ENCODE assay signal across 31 cellular contexts in genomic region chr7:129667116-129667515, GRCh38.
"Had no signal": no experiment of that assay in that cellular context is flagged by ENCODE, and none has a peak within 500 bp of the region (broad histone marks: within the 10 kb centered on the region; RNA-seq: fewer than 3 reads in every experiment).

No MANE protein-coding gene starts in this region.

- H3K27me3 Mint-ChIP-seq: activated CD4-positive, alpha-beta memory T cell treated with anti-CD3 and anti-CD28 coated beads for 36 hours; activated CD4-positive, alpha-beta T cell treated with anti-CD3 and anti-CD28 coated beads for 36 hours; activated CD4-positive, alpha-beta T cell treated with anti-CD3 and anti-CD28 coated beads, Interleukin-2, amount 10 ng/mL, durations not matched to agents 24 days and 14 days; activated CD8-positive, alpha-beta memory T cell treated with anti-CD3 and anti-CD28 coated beads, Interleukin-2, amount 10 ng/mL, durations not matched to agents 7 days and 5 days; activated naive CD4-positive, alpha-beta T cell treated with anti-CD3 and anti-CD28 coated beads, Interleukin-2, amount 50 U/mL, for 24 hours; activated naive CD8-positive, alpha-beta T cell treated with anti-CD3 and anti-CD28 coated beads for 36 hours; activated naive CD8-positive, alpha-beta T cell treated with anti-CD3 and anti-CD28 coated beads, Interleukin-2, amount 50 U/mL, for 24 hours; brain; central memory CD8-positive, alpha-beta T cell; dendritic cell treated with granulocyte-macrophage colony-stimulating factor and Interleukin-4, amounts not matched to agents 40 ng/mL and 50 ng/mL, for 4 days had no signal

- DNase-seq: activated CD4-positive, alpha-beta memory T cell treated with anti-CD3 and anti-CD28 coated beads for 36 hours; activated CD4-positive, alpha-beta T cell treated with anti-CD3 and anti-CD28 coated beads for 36 hours; activated CD4-positive, alpha-beta T cell treated with anti-CD3 and anti-CD28 coated beads, Interleukin-2, amount 10 ng/mL, durations not matched to agents 24 days and 14 days; activated CD4-positive, CD25-positive, alpha-beta regulatory T cell; activated CD4-positive, CD25-positive, alpha-beta regulatory T cell treated with anti-CD3 and anti-CD28 coated beads, Interleukin-2, amount 50 U/mL, for 72 hours; activated CD8-positive, alpha-beta memory T cell treated with anti-CD3 and anti-CD28 coated beads, Interleukin-2, amount 10 ng/mL, durations not matched to agents 7 days and 5 days; activated CD8-positive, alpha-beta memory T cell treated with anti-CD3 and anti-CD28 coated beads, Interleukin-2, amount 50 U/mL, for 4 hours; activated CD8-positive, alpha-beta T cell treated with anti-CD3 and anti-CD28 coated beads, Interleukin-2, amount 10 ng/mL, durations not matched to agents 7 days and 5 days; activated effector memory CD4-positive, alpha-beta T cell treated with anti-CD3 and anti-CD28 coated beads, Interleukin-2, amount 50 U/mL, for 16 hours; activated naive CD4-positive, alpha-beta T cell treated with anti-CD3 and anti-CD28 coated beads for 36 hours; activated naive CD8-positive, alpha-beta T cell treated with anti-CD3 and anti-CD28 coated beads for 36 hours; activated naive CD8-positive, alpha-beta T cell treated with anti-CD3 and anti-CD28 coated beads, Interleukin-2, amount 50 U/mL, for 24 hours; activated T-cell treated with anti-CD3 and anti-CD28 coated beads, Interleukin-2, amount 50 U/mL, for 1 hour; activated T-cell treated with anti-CD3 and anti-CD28 coated beads, Interleukin-2, amount 50 U/mL, for 48 hours; adrenal gland; amygdala; aorta; dorsolateral prefrontal cortex; effector memory CD4-positive, alpha-beta T cell; endodermal cell; head of caudate nucleus; T-helper 2 cell had no signal

- H3K9me3 ChIP-seq: adrenal gland, breast epithelium had no signal

- H3K27me3 ChIP-seq: adrenal gland, breast epithelium, cardiac muscle cell, dorsolateral prefrontal cortex had no signal

- H3K4me1 Mint-ChIP-seq: activated CD8-positive, alpha-beta memory T cell treated with anti-CD3 and anti-CD28 coated beads, Interleukin-2, amount 10 ng/mL, durations not matched to agents 7 days and 5 days; endodermal cell had no signal

- H3K27ac Mint-ChIP-seq: activated CD4-positive, alpha-beta memory T cell treated with anti-CD3 and anti-CD28 coated beads for 36 hours; activated CD4-positive, alpha-beta T cell treated with anti-CD3 and anti-CD28 coated beads for 36 hours; activated CD4-positive, alpha-beta T cell treated with anti-CD3 and anti-CD28 coated beads, Interleukin-2, amount 10 ng/mL, durations not matched to agents 24 days and 14 days; activated CD8-positive, alpha-beta memory T cell treated with anti-CD3 and anti-CD28 coated beads, Interleukin-2, amount 10 ng/mL, durations not matched to agents 7 days and 5 days; activated CD8-positive, alpha-beta T cell treated with anti-CD3 and anti-CD28 coated beads, Interleukin-2, amount 10 ng/mL, durations not matched to agents 7 days and 5 days; activated naive CD4-positive, alpha-beta T cell treated with anti-CD3 and anti-CD28 coated beads for 36 hours; activated naive CD4-positive, alpha-beta T cell treated with anti-CD3 and anti-CD28 coated beads, Interleukin-2, amount 50 U/mL, for 24 hours; activated naive CD8-positive, alpha-beta T cell treated with anti-CD3 and anti-CD28 coated beads for 36 hours; activated naive CD8-positive, alpha-beta T cell treated with anti-CD3 and anti-CD28 coated beads, Interleukin-2, amount 50 U/mL, for 24 hours; activated T-helper 1 cell treated with anti-CD3 and anti-CD28 coated beads, Interleukin-12 subunit alpha, Interleukin-12 subunit beta, Interleukin-2, Interleukin-4 antibody, amounts not matched to agents 30 ng/mL and 10 ng/mL and 1 ng/mL, durations not matched to agents 14 hours and 24 hours and 36 hours; activated T-helper 2 cell treated with anti-CD3 and anti-CD28 coated beads, Interferon-gamma antibody, Interleukin-2, Interleukin-4, amounts not matched to agents 10 μg/mL and 5 μg/mL and 100 μg/mL, durations not matched to agents 14 hours and 24 hours and 36 hours; brain; dendritic cell treated with granulocyte-macrophage colony-stimulating factor and Interleukin-4, amounts not matched to agents 40 ng/mL and 50 ng/mL, for 4 days; endodermal cell had no signal

- H3K27ac ChIP-seq: adrenal gland, breast epithelium, cardiac muscle cell, coronary artery, dorsolateral prefrontal cortex had no signal

- H3K4me3 ChIP-seq: adrenal gland, breast epithelium, cardiac muscle cell, coronary artery, dorsolateral prefrontal cortex had no signal

- H3K4me1 ChIP-seq: breast epithelium had no signal

- H3K9me3 Mint-ChIP-seq: activated CD4-positive, alpha-beta T cell treated with anti-CD3 and anti-CD28 coated beads, Interleukin-2, amount 10 ng/mL, durations not matched to agents 24 days and 14 days; activated naive CD4-positive, alpha-beta T cell treated with anti-CD3 and anti-CD28 coated beads, Interleukin-2, amount 50 U/mL, for 24 hours; activated naive CD8-positive, alpha-beta T cell treated with anti-CD3 and anti-CD28 coated beads, Interleukin-2, amount 50 U/mL, for 24 hours; central memory CD8-positive, alpha-beta T cell had no signal

- H3K4me3 Mint-ChIP-seq: activated CD4-positive, alpha-beta memory T cell treated with anti-CD3 and anti-CD28 coated beads for 36 hours; activated CD4-positive, alpha-beta T cell treated with anti-CD3 and anti-CD28 coated beads for 36 hours; activated CD4-positive, alpha-beta T cell treated with anti-CD3 and anti-CD28 coated beads, Interleukin-2, amount 10 ng/mL, durations not matched to agents 24 days and 14 days; activated CD8-positive, alpha-beta memory T cell treated with anti-CD3 and anti-CD28 coated beads, Interleukin-2, amount 10 ng/mL, durations not matched to agents 7 days and 5 days; activated CD8-positive, alpha-beta T cell treated with anti-CD3 and anti-CD28 coated beads, Interleukin-2, amount 10 ng/mL, durations not matched to agents 7 days and 5 days; activated naive CD4-positive, alpha-beta T cell treated with anti-CD3 and anti-CD28 coated beads for 36 hours; activated naive CD4-positive, alpha-beta T cell treated with anti-CD3 and anti-CD28 coated beads, Interleukin-2, amount 50 U/mL, for 24 hours; activated naive CD8-positive, alpha-beta T cell treated with anti-CD3 and anti-CD28 coated beads for 36 hours; activated naive CD8-positive, alpha-beta T cell treated with anti-CD3 and anti-CD28 coated beads, Interleukin-2, amount 50 U/mL, for 24 hours; activated T-helper 1 cell treated with anti-CD3 and anti-CD28 coated beads, Interleukin-12 subunit alpha, Interleukin-12 subunit beta, Interleukin-2, Interleukin-4 antibody, amounts not matched to agents 30 ng/mL and 10 ng/mL and 1 ng/mL, durations not matched to agents 14 hours and 24 hours and 36 hours; brain; central memory CD8-positive, alpha-beta T cell; dendritic cell treated with granulocyte-macrophage colony-stimulating factor and Interleukin-4, amounts not matched to agents 40 ng/mL and 50 ng/mL, for 4 days; endodermal cell had no signal

- H3K36me3 ChIP-seq: adrenal gland, breast epithelium, cardiac muscle cell had no signal
